In the genomic region with DNA sequence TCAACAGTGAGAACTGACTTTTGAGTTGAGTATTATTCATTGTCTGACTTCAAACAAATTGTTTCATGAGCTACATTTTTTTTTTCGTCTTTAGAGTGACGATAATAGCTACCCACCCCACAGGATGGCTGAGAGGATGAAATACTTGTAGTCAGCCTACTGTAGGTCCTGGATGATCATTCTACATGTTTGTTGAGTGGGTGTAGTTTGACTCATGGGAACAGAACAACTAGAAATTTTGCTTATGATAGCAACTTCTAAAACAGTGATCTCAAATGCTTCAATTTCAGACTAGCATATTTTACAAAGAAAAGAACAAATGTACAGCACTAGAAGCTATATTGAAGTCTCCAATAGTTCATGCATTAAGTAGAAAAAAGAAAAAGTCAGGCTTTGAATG, we compare ENCODE assay signal across 21 cellular contexts.
A peak's percentile ranks its signal among the peaks of the same experiment; 100 is the strongest.
DNase-seq lines count a peak whose midpoint lies in the region; ATAC-seq, FAIRE-seq and TF ChIP-seq lines count a peak whose summit lies in the region.
"Had no signal": no experiment of that assay in that cellular context is flagged by ENCODE, and none has a peak within 500 bp of the region (broad histone marks: within the 10 kb centered on the region; RNA-seq: fewer than 3 reads in every experiment).

No MANE protein-coding gene starts in this region.

- H3K9me3 ChIP-seq in HEK293 (ENCODE audit: control insufficient read depth, insufficient read depth, low read depth, low read length), result no peaks in the 10 kb centered on the region
- no peaks in the 10 kb centered on the region for H3K9me3 ChIP-seq in OCI-LY3 (ENCODE audit: insufficient read depth, low read length)
- H3K9me3 ChIP-seq in GM12878 (replicated peaks; ENCODE audit: control insufficient read depth, insufficient read depth, low read length), result no peaks in the 10 kb centered on the region
- H3K9me3 ChIP-seq in transverse colon, result no peaks in the 10 kb centered on the region
- H3K9me3 ChIP-seq: BLaER1 had no signal

- intact Hi-C loops in GM12878 (cut with micrococcal nuclease; ENCODE audit: unreplicated experiment), result no loop called here
- intact Hi-C loops in transverse colon (cut with DNase I; ENCODE audit: low total_unique reads), result no loop called here

- SMC1A ChIA-PET in GM12878 (lab: Charles Lee; ENCODE audit: uncharacterized antibody, unreplicated experiment), result interaction anchor here (0.5 to 2.2 kb wide), 4 partner anchors 12 to 219 kb away, joined by 3 to 5 read pairs (median 3); no protein-coding TSS in a partner anchor

- H4K20me1 ChIP-seq in OCI-LY3 (ENCODE audit: insufficient read depth, low read length) (no peaks in the 10 kb centered on the region), GM12878 (ENCODE audit: control insufficient read depth, insufficient read depth) (no peaks in the 10 kb centered on the region)
- H4K20me1 ChIP-seq: BLaER1 had no signal

- no peak overlapping the region for H3K4me3 ChIP-seq in HEK293 (ENCODE audit: low read depth, low read length)
- no peak overlapping the region; the same call in 1 of the 2 replicates for H3K4me3 ChIP-seq in OCI-LY3 (ENCODE audit: low read length)
- H3K4me3 ChIP-seq in GM12878, result no peak overlapping the region
- no peak overlapping the region for H3K4me3 ChIP-seq in skeletal muscle cell (ENCODE audit: low read depth, low read length)
- no peak overlapping the region for H3K4me3 ChIP-seq in transverse colon
- H3K4me3 ChIP-seq: BLaER1, K562 had no signal

- H3K27ac ChIP-seq in HEK293 (ENCODE audit: extremely low read depth, low read depth, low read length) (no peak overlapping the region), OCI-LY3 (ENCODE audit: low read length) (peak overlapping the region; percentile 66; the same call in 1 of the 2 replicates), GM12878 (ENCODE audit: control insufficient read depth, insufficient read depth) (no peak overlapping the region), transverse colon (no peak overlapping the region), substantia nigra (ENCODE audit: low read depth, low read length, poor library complexity, severe bottlenecking) (no peak overlapping the region)
- H3K27ac ChIP-seq: BLaER1 had no signal

- no peaks in the 10 kb centered on the region for H3K27me3 ChIP-seq in OCI-LY3 (ENCODE audit: low read depth, low read length)
- H3K27me3 ChIP-seq in GM12878 (replicated peaks in 1 of 2; ENCODE audit: control insufficient read depth in 2 of 2, insufficient read depth in 2 of 2, low read length in 1 of 2), result no peaks in the 10 kb centered on the region
- no peaks in the 10 kb centered on the region for H3K27me3 ChIP-seq in transverse colon
- H3K27me3 ChIP-seq: BLaER1 had no signal

- RAD21 ChIA-PET in GM12878 (lab: Charles Lee; ENCODE audit: unreplicated experiment), result no interaction called here

- no peak for TF ChIP-seq POLR2A in GM12878 (IDR thresholded peaks at IDR 0.05; ENCODE audit: low read depth, low read length)
- TF ChIP-seq POLR2A in transverse colon (IDR thresholded peaks at IDR 0.05), result no peak

- H3K9ac ChIP-seq in OCI-LY3 (ENCODE audit: low read length) (no peak overlapping the region), GM12878 (ENCODE audit: control insufficient read depth, insufficient read depth, low read length) (no peak overlapping the region)
- H3K9ac ChIP-seq: BLaER1 had no signal

- H3K36me3 ChIP-seq in HEK293 (ENCODE audit: control insufficient read depth in 2 of 2, insufficient read depth in 1 of 2, low read length in 2 of 2) (no peaks in the 10 kb centered on the region), OCI-LY3 (replicated peaks; ENCODE audit: low read depth, low read length) (no peaks in the 10 kb centered on the region), GM12878 (ENCODE audit: control insufficient read depth in 2 of 2, insufficient read depth in 2 of 2, low read length in 1 of 2) (no peaks in the 10 kb centered on the region), transverse colon (no peaks in the 10 kb centered on the region)
- H3K36me3 ChIP-seq: BLaER1 had no signal

- TF ChIP-seq RAD21 in GM12878 (IDR thresholded peaks at IDR 0.05; ENCODE audit: insufficient read depth, low read depth, low read length), result no peak

- in situ Hi-C loops in GM12878 (cut with MboI) (no loop called here), transverse colon (cut with MboI; ENCODE audit: low pct_ligation_motif_present in 1 of 4, low pct_unique_long_range_greater_than_20kb in 1 of 4, low sequenced_read_pairs in 3 of 4) (no loop called here)

- no peaks in the 10 kb centered on the region for H3K4me1 ChIP-seq in HEK293 (ENCODE audit: control insufficient read depth, insufficient read depth, low read length)
- H3K4me1 ChIP-seq in OCI-LY3 (ENCODE audit: low read length), result peaks cover 30% of the 10 kb centered on the region
- H3K4me1 ChIP-seq in GM12878 (ENCODE audit: control insufficient read depth, insufficient read depth, low read length), result no peaks in the 10 kb centered on the region
- no peaks in the 10 kb centered on the region for H3K4me1 ChIP-seq in transverse colon
- H3K4me1 ChIP-seq: BLaER1 had no signal

- no peaks in the 10 kb centered on the region for H3K79me2 ChIP-seq in OCI-LY3 (ENCODE audit: low read length)
- no peaks in the 10 kb centered on the region for H3K79me2 ChIP-seq in GM12878 (ENCODE audit: control insufficient read depth, insufficient read depth, low read length)

- TF ChIP-seq EP300 in GM12878 (IDR thresholded peaks at IDR 0.05; ENCODE audit: borderline replicate concordance in 1 of 2, control insufficient read depth in 1 of 2, low read depth in 2 of 2, low read length in 2 of 2) (no peak), transverse colon (IDR thresholded peaks at IDR 0.05; ENCODE audit: low read depth) (no peak)

- no peak for FAIRE-seq in GM12878 (lab: Jason Lieb, UNC)
- FAIRE-seq: K562 had no signal

- POLR2A ChIA-PET in HEK293 (lab: Yijun Ruan, JAX), result no interaction called here
- POLR2A ChIA-PET in GM12878 (lab: Charles Lee), result no interaction called here

- no TSS peak for BruUV-seq in GM12878 (replicated peaks; lab: Mats Ljungman, UMichigan)

- WGBS in GM12878 (ENCODE audit: insufficient coverage, insufficient replicate concordance, low lambda C conversion rate, missing lambda C conversion rate), result 0% methylated on average over 2 of the region's 2 CpGs
- 71 to 75% methylated on average over 2 of the region's 2 CpGs for WGBS in transverse colon (ENCODE audit: low coverage in 1 of 2), 2 donors

- TF ChIP-seq CTCF in HEK293 (tag by site-specific recombination; IDR thresholded peaks at IDR 0.05), result no peak
- TF ChIP-seq CTCF in OCI-LY3 (IDR thresholded peaks at IDR 0.05; ENCODE audit: low read depth, low read length), result no peak
- no peak for TF ChIP-seq CTCF in GM12878 (IDR thresholded peaks at IDR 0.05 in 2 of 3, conservative IDR thresholded peaks at IDR 0.05 in 1 of 3; ENCODE audit: control insufficient read depth in 2 of 3, extremely low read depth in 1 of 3, insufficient read depth in 1 of 3, low read depth in 3 of 3, low read length in 3 of 3)
- no peak for TF ChIP-seq CTCF in transverse colon (IDR thresholded peaks at IDR 0.05)

- H2AFZ ChIP-seq in OCI-LY3 (ENCODE audit: low read depth, low read length) (peak overlapping the region; percentile 50; the same call in 1 of the 2 replicates), GM12878 (ENCODE audit: control insufficient read depth, low read depth, low read length) (no peak overlapping the region)

- DNase-seq in GM12878 (ENCODE audit: low read depth, low spot score) (no peak), skeletal muscle cell (ENCODE audit: low read depth) (peak; percentile 43), transverse colon (no peak), substantia nigra (lab: John Stamatoyannopoulos, UW) (no peak)
- DNase-seq: CD4-positive, alpha-beta T cell; COR-L47; DMS 273 treated with DMSO at 0.1 percent for 48 hours; DND-41; H9; NCI-H1092; NCI-H1436; NCI-H1930; NCI-H226; NCI-H524; NCI-H82; Right ventricle myocardium superior had no signal

- CTCF ChIA-PET in HEK293 (lab: Yijun Ruan, JAX), result interaction anchor here (0.5 kb wide), 1 partner anchor 418 kb away, joined by 5 read pairs; no protein-coding TSS in a partner anchor
- CTCF ChIA-PET in GM12878 (lab: Yijun Ruan, JAX), result interaction anchor here (0.6 to 1.0 kb wide), 2 partner anchors 11 to 86 kb away, joined by 3 read pairs; no protein-coding TSS in a partner anchor

- peak; percentile 38 for ATAC-seq in GM12878
- ATAC-seq in GM19395 (IDR thresholded peaks at IDR 0.05; ENCODE audit: unreplicated experiment), result no peak
- ATAC-seq: K562 had no signal

- H3K4me2 ChIP-seq in OCI-LY3 (ENCODE audit: low read length) (peak overlapping the region; percentile 58), GM12878 (ENCODE audit: control insufficient read depth, insufficient read depth) (no peak overlapping the region)
- H3K4me2 ChIP-seq: BLaER1 had no signal

TF ChIP-seq in HEK293, 187 proteins besides CTCF, POLR2A, EP300 and RAD21 (continues in another document):
- TF ChIP-seq, protein P1, sequence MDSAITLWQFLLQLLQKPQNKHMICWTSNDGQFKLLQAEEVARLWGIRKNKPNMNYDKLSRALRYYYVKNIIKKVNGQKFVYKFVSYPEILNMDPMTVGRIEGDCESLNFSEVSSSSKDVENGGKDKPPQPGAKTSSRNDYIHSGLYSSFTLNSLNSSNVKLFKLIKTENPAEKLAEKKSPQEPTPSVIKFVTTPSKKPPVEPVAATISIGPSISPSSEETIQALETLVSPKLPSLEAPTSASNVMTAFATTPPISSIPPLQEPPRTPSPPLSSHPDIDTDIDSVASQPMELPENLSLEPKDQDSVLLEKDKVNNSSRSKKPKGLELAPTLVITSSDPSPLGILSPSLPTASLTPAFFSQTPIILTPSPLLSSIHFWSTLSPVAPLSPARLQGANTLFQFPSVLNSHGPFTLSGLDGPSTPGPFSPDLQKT (IDR thresholded peaks at IDR 0.05; ENCODE audit: borderline replicate concordance, low read depth, low read length), result no peak
- TF ChIP-seq OVOL3 (tag by site-specific recombination; IDR thresholded peaks at IDR 0.05), result no peak
- TF ChIP-seq TRIM28 (IDR thresholded peaks at IDR 0.05; ENCODE audit: borderline replicate concordance, low read length), result 0 out of 2 replicates have a peak, but pooled peaks have one; percentile 12

TF ChIP-seq in GM12878, 131 proteins besides CTCF, POLR2A, EP300 and RAD21 (continues in another document):
- TF ChIP-seq CHD2 (IDR thresholded peaks at IDR 0.05; ENCODE audit: borderline replicate concordance, low read depth, low read length), result no peak
- TF ChIP-seq JUNB (IDR thresholded peaks at IDR 0.05), result no peak
- no peak for TF ChIP-seq GABPA (IDR thresholded peaks at IDR 0.05; ENCODE audit: low read depth)
- TF ChIP-seq SREBF1 (IDR thresholded peaks at IDR 0.05; ENCODE audit: low read length), result no peak
